ENCODE assay signal across 23 cellular contexts in the genomic region with DNA sequence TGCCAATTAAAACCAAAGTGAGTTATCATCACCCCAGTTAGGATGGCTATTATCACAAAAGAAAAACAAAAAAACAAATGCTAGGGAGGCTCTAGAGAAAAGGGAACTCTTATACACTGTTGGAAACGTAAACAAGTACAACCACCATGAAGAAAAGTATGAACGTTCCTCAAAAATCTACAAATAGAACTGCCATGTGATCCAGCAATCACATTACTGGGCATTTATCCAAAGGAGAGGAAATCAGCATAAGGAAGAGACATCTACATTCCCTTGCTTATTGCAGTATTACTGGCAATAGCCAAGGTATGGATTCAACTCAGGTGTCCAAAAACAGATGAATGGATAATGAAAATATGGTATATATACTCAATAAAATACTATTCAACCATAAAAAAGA.
DNase-seq lines count a peak whose midpoint lies in the region; ATAC-seq and TF ChIP-seq lines count a peak whose summit lies in the region.
"Had no signal": no experiment of that assay in that cellular context is flagged by ENCODE, and none has a peak within 500 bp of the region (broad histone marks: within the 10 kb centered on the region; RNA-seq: fewer than 3 reads in every experiment).

No MANE protein-coding gene starts in this region.

- TF ChIP-seq CTCF in IMR-90 (conservative IDR thresholded peaks at IDR 0.05; ENCODE audit: low read depth, low read length) (no peak), chondrocyte (IDR thresholded peaks at IDR 0.05) (no peak)

- H2AFZ ChIP-seq in IMR-90 (replicated peaks; ENCODE audit: low read length, poor library complexity): no peak overlapping the region

- in situ Hi-C loops in IMR-90 (cut with MboI; ENCODE audit: low sequenced_read_pairs): loop anchor here (25.0 kb wide), 1 partner anchor 898 kb away; no protein-coding TSS in a partner anchor

- H4K20me1 ChIP-seq in IMR-90 (ENCODE audit: insufficient read depth, low read length): no peaks in the 10 kb centered on the region

- H3K4me1 ChIP-seq in IMR-90 (ENCODE audit: control insufficient read depth, insufficient read depth, low read length): no peaks in the 10 kb centered on the region

- no peak overlapping the region for H4K91ac ChIP-seq in IMR-90 (ENCODE audit: insufficient read depth, low read depth, low read length)

- H2BK5ac ChIP-seq in IMR-90 (ENCODE audit: low read depth, low read length, poor library complexity, severe bottlenecking): no peak overlapping the region

- peaks cover 1% of the 10 kb centered on the region for H3K36me3 Mint-ChIP-seq in chondrocyte (ENCODE audit: low read depth)
- H3K36me3 Mint-ChIP-seq: IgD-negative memory B cell had no signal

- H3K9me1 ChIP-seq in IMR-90 (ENCODE audit: insufficient read depth, low read length): no peaks in the 10 kb centered on the region

- H3K4me2 ChIP-seq in IMR-90 (ENCODE audit: low read depth, low read length): no peak overlapping the region
- H3K4me2 ChIP-seq: KMS-11 had no signal

- CTCF ChIA-PET in IMR-90 (lab: Yijun Ruan, JAX): interaction anchor here (0.8 kb wide), 1 partner anchor 20 kb away, joined by 3 read pairs; no protein-coding TSS in a partner anchor

- H3K4me3 Mint-ChIP-seq in chondrocyte (ENCODE audit: unreplicated experiment): no peak overlapping the region
- H3K4me3 Mint-ChIP-seq: IgD-negative memory B cell had no signal

- H4K8ac ChIP-seq in IMR-90 (ENCODE audit: low read depth in 2 of 2, low read length in 2 of 2): no peak overlapping the region

- no peak overlapping the region for H2BK15ac ChIP-seq in IMR-90 (ENCODE audit: low read depth, low read length)

- no peak overlapping the region for H2AK9ac ChIP-seq in IMR-90 (replicated peaks; ENCODE audit: low read depth, low read length, poor library complexity)

- H3K9me3 Mint-ChIP-seq in chondrocyte (ENCODE audit: low read depth): peaks cover 9% of the 10 kb centered on the region

- H3K4ac ChIP-seq in IMR-90 (ENCODE audit: low read depth, low read length): no peak overlapping the region

- H3K18ac ChIP-seq in IMR-90 (ENCODE audit: low read depth, low read length): no peak overlapping the region

- H3K56ac ChIP-seq in IMR-90 (ENCODE audit: extremely low read depth, insufficient read depth, low read length): no peak overlapping the region

- no peaks in the 10 kb centered on the region for H3K36me3 ChIP-seq in IMR-90 (ENCODE audit: control insufficient read depth, insufficient read depth, low read length)

- H3K4me3 ChIP-seq in IMR-90 (ENCODE audit: insufficient read depth, low read depth, low read length): no peak overlapping the region
- H3K4me3 ChIP-seq: SK-N-MC had no signal

- no peak overlapping the region for H3K14ac ChIP-seq in IMR-90 (replicated peaks; ENCODE audit: low read depth, low read length)

- no CpG with 5 or more reads among the region's 2 CpGs for WGBS in IMR-90 (ENCODE audit: extremely low coverage in 2 of 2, insufficient read length in 1 of 2), 2 experiments

- TF ChIP-seq RAD21 in IMR-90 (IDR thresholded peaks at IDR 0.05; ENCODE audit: low read length): no peak

- H2AK5ac ChIP-seq in IMR-90 (ENCODE audit: low read depth, low read length): no peak overlapping the region

- DNase-seq in IMR-90 (peak; percentile 43), chondrocyte (ENCODE audit: low spot score) (no peak), medulla oblongata (ENCODE audit: extremely low spot score) (peak; percentile 14), left colon (no peak)
- DNase-seq in activated T-cell treated with anti-CD3 and anti-CD28 coated beads, Interleukin-2, amount 50 U/mL, for 48 hours: no peak
- DNase-seq: Calu3, DND-41, GOT3, NCI-H1048, NCI-H1417, NCI-H1694, NCI-H2029 treated with DMSO at 0.1 percent for 48 hours, NCI-H2227 treated with DMSO at 0.1 percent for 48 hours, NCI-H510A, NCI-H69, SHP77 treated with DMSO at 0.1 percent for 48 hours had no signal

- H3K4me1 Mint-ChIP-seq in chondrocyte (ENCODE audit: low read depth): peaks cover 12% of the 10 kb centered on the region
- H3K4me1 Mint-ChIP-seq: IgD-negative memory B cell had no signal

- H2BK20ac ChIP-seq in IMR-90 (ENCODE audit: low read depth, low read length): no peak overlapping the region

- H3K27me3 ChIP-seq in IMR-90 (ENCODE audit: control insufficient read depth, insufficient read depth, low read length): no peaks in the 10 kb centered on the region

- POLR2A ChIA-PET in IMR-90 (lab: Charles Lee; ENCODE audit: unreplicated experiment): no interaction called here

- H4K5ac ChIP-seq in IMR-90 (ENCODE audit: low read depth, low read length): no peak overlapping the region

- H3K27ac Mint-ChIP-seq in chondrocyte (ENCODE audit: unreplicated experiment): peak overlapping the region; percentile 17
- H3K27ac Mint-ChIP-seq: IgD-negative memory B cell had no signal

- no peaks in the 10 kb centered on the region for H3K79me1 ChIP-seq in IMR-90 (ENCODE audit: low read depth in 1 of 2, low read length in 2 of 2)

- no peak overlapping the region for H2BK120ac ChIP-seq in IMR-90 (ENCODE audit: low read depth, low read length)

- no peak overlapping the region for H3K27ac ChIP-seq in IMR-90 (ENCODE audit: insufficient read depth, low read length)
- H3K27ac ChIP-seq: KMS-11, SK-N-MC had no signal

- BruUV-seq in IMR-90 (replicated peaks; lab: Mats Ljungman, UMichigan): no TSS peak

- no peak overlapping the region for H3K23ac ChIP-seq in IMR-90 (ENCODE audit: low read depth, low read length)

- no peaks in the 10 kb centered on the region for H3K9me3 ChIP-seq in IMR-90 (ENCODE audit: control insufficient read depth, insufficient read depth, low read length)

- H3K27me3 Mint-ChIP-seq in chondrocyte (ENCODE audit: low read depth): peaks cover 10% of the 10 kb centered on the region
- H3K27me3 Mint-ChIP-seq: IgD-negative memory B cell had no signal

- intact Hi-C loops in IMR-90 (cut with micrococcal nuclease) (no loop called here), left colon (cut with DNase I, micrococcal nuclease) (no loop called here)

- no peak for TF ChIP-seq POLR2A in IMR-90 (IDR thresholded peaks at IDR 0.05; ENCODE audit: low read depth, low read length)

- H3K9ac ChIP-seq in IMR-90 (ENCODE audit: low read depth, low read length): no peak overlapping the region
- H3K9ac ChIP-seq: KMS-11 had no signal

- dilution Hi-C loops in IMR-90 (cut with HindIII; ENCODE audit: low sequenced_read_pairs, unreplicated experiment): no loop called here

- no peak for ATAC-seq in IMR-90 (ENCODE audit: low read depth)
- no peak for ATAC-seq in left colon
- ATAC-seq in GM19324 (IDR thresholded peaks at IDR 0.05; ENCODE audit: low FRiP score, unreplicated experiment): no peak
- ATAC-seq in GM18858 (IDR thresholded peaks at IDR 0.05; ENCODE audit: unreplicated experiment): no peak
- ATAC-seq: HCT116, Panc1 had no signal

TF ChIP-seq in IMR-90, 13 proteins besides CTCF, POLR2A, EP300 and RAD21:
- TF ChIP-seq MAFK (IDR thresholded peaks at IDR 0.05; ENCODE audit: low read depth, low read length) (no peak), RCOR1 (IDR thresholded peaks at IDR 0.05; ENCODE audit: insufficient replicate concordance, low read length) (no peak), RFX5 (IDR thresholded peaks at IDR 0.05; ENCODE audit: low read depth, low read length) (no peak), NFE2L2 (IDR thresholded peaks at IDR 0.05; ENCODE audit: low read depth, low read length) (no peak), CEBPB (IDR thresholded peaks at IDR 0.05; ENCODE audit: low read depth, low read length) (no peak)
- TF ChIP-seq, protein P1, sequence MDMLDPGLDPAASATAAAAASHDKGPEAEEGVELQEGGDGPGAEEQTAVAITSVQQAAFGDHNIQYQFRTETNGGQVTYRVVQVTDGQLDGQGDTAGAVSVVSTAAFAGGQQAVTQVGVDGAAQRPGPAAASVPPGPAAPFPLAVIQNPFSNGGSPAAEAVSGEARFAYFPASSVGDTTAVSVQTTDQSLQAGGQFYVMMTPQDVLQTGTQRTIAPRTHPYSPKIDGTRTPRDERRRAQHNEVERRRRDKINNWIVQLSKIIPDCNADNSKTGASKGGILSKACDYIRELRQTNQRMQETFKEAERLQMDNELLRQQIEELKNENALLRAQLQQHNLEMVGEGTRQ (IDR thresholded peaks at IDR 0.05; ENCODE audit: low read depth, low read length): peak; percentile 56; the same call in 1 of the 2 replicates
- TF ChIP-seq, protein P2, sequence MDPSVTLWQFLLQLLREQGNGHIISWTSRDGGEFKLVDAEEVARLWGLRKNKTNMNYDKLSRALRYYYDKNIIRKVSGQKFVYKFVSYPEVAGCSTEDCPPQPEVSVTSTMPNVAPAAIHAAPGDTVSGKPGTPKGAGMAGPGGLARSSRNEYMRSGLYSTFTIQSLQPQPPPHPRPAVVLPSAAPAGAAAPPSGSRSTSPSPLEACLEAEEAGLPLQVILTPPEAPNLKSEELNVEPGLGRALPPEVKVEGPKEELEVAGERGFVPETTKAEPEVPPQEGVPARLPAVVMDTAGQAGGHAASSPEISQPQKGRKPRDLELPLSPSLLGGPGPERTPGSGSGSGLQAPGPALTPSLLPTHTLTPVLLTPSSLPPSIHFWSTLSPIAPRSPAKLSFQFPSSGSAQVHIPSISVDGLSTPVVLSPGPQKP (IDR thresholded peaks at IDR 0.05; ENCODE audit: borderline replicate concordance, low read depth, low read length): no peak

Comparison
In these comparisons a context has a peak if more than half of its experiments do, and no peak if none do; other contexts are left out.
1. DNase-seq: peak in IMR-90 (single experiment) and medulla oblongata (single experiment); none in chondrocyte (single experiment), activated T-cell treated with anti-CD3 and anti-CD28 coated beads, Interleukin-2, amount 50 U/mL, for 48 hours (0 of 2) and left colon (0 of 2).